ENCODE assay signal across 8 cellular contexts in genomic region chr10:100969175-100970075, GRCh38. TPM values are rescaled to one million over a fixed set of nuclear protein-coding genes. Genes with fewer than 3 reads are reported as not detected.
DNase-seq lines count a peak whose midpoint lies in the region; ATAC-seq, FAIRE-seq and TF ChIP-seq lines count a peak whose summit lies in the region.

Gene SEMA4G (plus strand): TSS chr10:100969504. CDS start chr10:100972913, 3,409 bp downstream.

- H3K27ac ChIP-seq in HCT116 (ENCODE audit: low read depth, low read length), result peak within 1 kb of the TSS; percentile 40; the same call in 1 of the 2 replicates
- H3K27ac ChIP-seq in GM12878 (ENCODE audit: control insufficient read depth, insufficient read depth), result no peak within 1 kb of the TSS
- H3K27ac ChIP-seq in skin epidermis, result peak within 1 kb of the TSS in 13 of 21 experiments; percentile 4 to 60 (median 31)

- no peaks in the 10 kb centered on the region for H3K79me2 ChIP-seq in HCT116 (ENCODE audit: insufficient read depth, low read length)
- H3K79me2 ChIP-seq in GM12878 (ENCODE audit: control insufficient read depth, insufficient read depth, low read length), result no peaks in the 10 kb centered on the region

- SMC1A ChIA-PET in GM12878 (lab: Charles Lee; ENCODE audit: uncharacterized antibody, unreplicated experiment), result no interaction called here

- H3K4me2 ChIP-seq in HCT116 (ENCODE audit: low read length) (peak within 1 kb of the TSS; percentile 98), GM12878 (ENCODE audit: control insufficient read depth, insufficient read depth) (peak within 1 kb of the TSS; percentile 87)

- H3K4me3 ChIP-seq in HCT116 (replicated peaks in 1 of 2; ENCODE audit: low read depth in 1 of 2, low read length in 2 of 2), result peak within 1 kb of the TSS; percentile 66 to 86
- H3K4me3 ChIP-seq in GM12878, result peak within 1 kb of the TSS; percentile 50; the same call in 1 of the 2 replicates
- H3K4me3 ChIP-seq in iPS-18c (ENCODE audit: insufficient read depth, low read depth, low read length), result peak within 1 kb of the TSS; percentile 75
- H3K4me3 ChIP-seq in skin epidermis, result peak within 1 kb of the TSS; percentile 35 to 57 (median 44)

- peaks cover 7 to 32% of the 10 kb centered on the region in 2 experiments; a peak in 3 of 4 replicates for H3K4me1 ChIP-seq in HCT116 (ENCODE audit: control insufficient read depth in 1 of 2, insufficient read depth in 2 of 2, low read length in 2 of 2)
- peaks cover 3% of the 10 kb centered on the region; the same call in 1 of the 2 replicates for H3K4me1 ChIP-seq in GM12878 (ENCODE audit: control insufficient read depth, insufficient read depth, low read length)

- TF ChIP-seq RAD21 in HCT116 (IDR thresholded peaks at IDR 0.05; ENCODE audit: low read depth) (no peak), GM12878 (IDR thresholded peaks at IDR 0.05; ENCODE audit: insufficient read depth, low read depth, low read length) (no peak)

- peaks cover 0 to 5% of the 10 kb centered on the region in 2 experiments; a peak in 2 of 4 replicates for H3K36me3 ChIP-seq in HCT116 (ENCODE audit: control insufficient read depth in 1 of 2, insufficient read depth in 2 of 2, low read length in 2 of 2)
- H3K36me3 ChIP-seq in GM12878 (ENCODE audit: control insufficient read depth in 2 of 2, insufficient read depth in 2 of 2, low read length in 1 of 2), result peaks cover 0 to 2% of the 10 kb centered on the region in 2 experiments; a peak in 3 of 4 replicates

- H2AFZ ChIP-seq in HCT116 (ENCODE audit: low read depth, low read length, poor library complexity, severe bottlenecking) (peak within 1 kb of the TSS; percentile 91), GM12878 (ENCODE audit: control insufficient read depth, low read depth, low read length) (peak within 1 kb of the TSS; percentile 63)

- POLR2A ChIA-PET in HCT116 (lab: Charles Lee), result interaction anchor here (0.6 kb wide), 1 partner anchor 400 kb away, joined by 3 read pairs; no protein-coding TSS in a partner anchor
- POLR2A ChIA-PET in GM12878 (lab: Charles Lee), result interaction anchor here (0.8 to 2.3 kb wide), 2 partner anchors 16 to 27 kb away, joined by 3 to 6 read pairs; no protein-coding TSS in a partner anchor

- CTCF ChIA-PET in HCT116 (lab: Charles Lee), result interaction anchor here (0.6 to 1.7 kb wide), 5 partner anchors 10 to 81 kb away, joined by 3 to 9 read pairs (median 4); no protein-coding TSS in a partner anchor
- CTCF ChIA-PET in GM12878 (lab: Yijun Ruan, JAX), result interaction anchor here (0.6 to 4.6 kb wide), 4 partner anchors 11 to 173 kb away, joined by 3 to 29 read pairs (median 5); no protein-coding TSS in a partner anchor

- in situ Hi-C loops in GM12878 (cut with MboI), result no loop called here

- no peaks in the 10 kb centered on the region for H3K9me3 ChIP-seq in HCT116 (ENCODE audit: control insufficient read depth in 1 of 2, insufficient read depth in 1 of 2, low read depth in 1 of 2, low read length in 2 of 2)
- H3K9me3 ChIP-seq in GM12878 (replicated peaks; ENCODE audit: control insufficient read depth, insufficient read depth, low read length), result no peaks in the 10 kb centered on the region
- H3K9me3 ChIP-seq in iPS-18c (ENCODE audit: control insufficient read depth, insufficient read depth, low read length), result no peaks in the 10 kb centered on the region

- TF ChIP-seq EP300 in GM12878 (IDR thresholded peaks at IDR 0.05; ENCODE audit: borderline replicate concordance in 1 of 2, control insufficient read depth in 1 of 2, low read depth in 2 of 2, low read length in 2 of 2), result no peak

- intact Hi-C loops in HCT116 (cut with micrococcal nuclease) (loop anchor here (1.0 kb wide), 1 partner anchor 44 kb away; no protein-coding TSS in a partner anchor), GM12878 (cut with micrococcal nuclease; ENCODE audit: unreplicated experiment) (loop anchor here (1.0 kb wide), 1 partner anchor 45 kb away; no protein-coding TSS in a partner anchor)

- BruUV-seq in HCT116 (replicated peaks; lab: Mats Ljungman, UMichigan) (no TSS peak), GM12878 (replicated peaks; lab: Mats Ljungman, UMichigan) (no TSS peak)

- H3K9ac ChIP-seq in HCT116 (ENCODE audit: low read length), result peak within 1 kb of the TSS; percentile 75
- H3K9ac ChIP-seq in GM12878 (ENCODE audit: control insufficient read depth, insufficient read depth, low read length), result no peak within 1 kb of the TSS

- 13% methylated on average over 52 of the region's 71 CpGs for WGBS in GM12878 (ENCODE audit: insufficient coverage, insufficient replicate concordance, low lambda C conversion rate, missing lambda C conversion rate)

- FAIRE-seq in GM12878 (lab: Jason Lieb, UNC), result peak; percentile 23

- peak; percentile 33 for DNase-seq in DMS114 treated with DMSO at 0.1 percent for 48 hours (lab: John Stamatoyannopoulos, UW; ENCODE audit: unreplicated experiment)
- DNase-seq in HCT116 (ENCODE audit: low read depth, low spot score), result peak; percentile 21
- DNase-seq in SK-N-DZ (ENCODE audit: low spot score), result peak; percentile 76
- no peak for DNase-seq in GM12878 (ENCODE audit: low read depth, low spot score)
- DNase-seq in cortex of kidney (lab: John Stamatoyannopoulos, UW), result no peak

- RAD21 ChIA-PET in HCT116 (lab: Charles Lee; ENCODE audit: low non-redundant PET in 1 of 2, low total read pairs in 2 of 2, uncharacterized antibody in 2 of 2, unreplicated experiment in 2 of 2), result interaction anchor here in 1 of 2 experiments (0.6 kb wide), 1 partner anchor 14 kb away, joined by 3 read pairs; no protein-coding TSS in a partner anchor
- RAD21 ChIA-PET in GM12878 (lab: Charles Lee; ENCODE audit: unreplicated experiment), result interaction anchor here (0.9 kb wide), 1 partner anchor 45 kb away, joined by 3 read pairs; no protein-coding TSS in a partner anchor

- H3K27me3 ChIP-seq in HCT116 (ENCODE audit: insufficient read depth, low read length), result no peaks in the 10 kb centered on the region
- H3K27me3 ChIP-seq in GM12878 (replicated peaks in 1 of 2; ENCODE audit: control insufficient read depth in 2 of 2, insufficient read depth in 2 of 2, low read length in 1 of 2), result no peaks in the 10 kb centered on the region

- H4K20me1 ChIP-seq in HCT116 (ENCODE audit: insufficient read depth), result no peaks in the 10 kb centered on the region
- no peaks in the 10 kb centered on the region for H4K20me1 ChIP-seq in GM12878 (ENCODE audit: control insufficient read depth, insufficient read depth)

- peak in 2 of 3 experiments; percentile 86 to 92; a peak in 5 of 6 replicates for TF ChIP-seq CTCF in HCT116 (IDR thresholded peaks at IDR 0.05 in 2 of 3, conservative IDR thresholded peaks at IDR 0.05 in 1 of 3; ENCODE audit: borderline replicate concordance in 1 of 3, insufficient read depth in 1 of 3, low read depth in 2 of 3, low read length in 2 of 3)
- peak; percentile 54 to 82 (median 64) for TF ChIP-seq CTCF in GM12878 (IDR thresholded peaks at IDR 0.05 in 2 of 3, conservative IDR thresholded peaks at IDR 0.05 in 1 of 3; ENCODE audit: control insufficient read depth in 2 of 3, extremely low read depth in 1 of 3, insufficient read depth in 1 of 3, low read depth in 3 of 3, low read length in 3 of 3)

- ATAC-seq in HCT116 (peak; percentile 85), GM12878 (peak; percentile 94), HG02981 (IDR thresholded peaks at IDR 0.05; ENCODE audit: unreplicated experiment) (no peak)

- TF ChIP-seq POLR2A in HCT116 (IDR thresholded peaks at IDR 0.05; ENCODE audit: borderline replicate concordance, extremely low read depth, insufficient read depth, insufficient read length) (no peak), GM12878 (IDR thresholded peaks at IDR 0.05; ENCODE audit: low read depth, low read length) (peak; percentile 26; the same call in 1 of the 2 replicates)

- H3K9me2 ChIP-seq in HCT116 (ENCODE audit: insufficient read depth), result no peaks in the 10 kb centered on the region

TF ChIP-seq in HCT116, 20 proteins besides CTCF, POLR2A, EP300 and RAD21:
- TF ChIP-seq FOSL1 (IDR thresholded peaks at IDR 0.05; ENCODE audit: low read depth) (no peak), POLR2AphosphoS5 (IDR thresholded peaks at IDR 0.05; ENCODE audit: low read depth, low read length) (peak; percentile 50), ZFX (IDR thresholded peaks at IDR 0.05) (peak; percentile 64; the same call in 1 of the 2 replicates), MAX (IDR thresholded peaks at IDR 0.05) (peak; percentile 69; the same call in 1 of the 2 replicates)
TF ChIP-seq in HCT116: peak in this region for 3.

TF ChIP-seq in GM12878, 131 proteins besides CTCF, POLR2A, EP300 and RAD21:
- no peak for TF ChIP-seq SUZ12 (IDR thresholded peaks at IDR 0.05; ENCODE audit: unreplicated experiment)
- TF ChIP-seq YY1 (IDR thresholded peaks at IDR 0.05; ENCODE audit: low read depth, low read length), result peak; percentile 40; the same call in 1 of the 2 replicates
- TF ChIP-seq NR2F1 (conservative IDR thresholded peaks at IDR 0.05), result peak; percentile 40; the same call in 1 of the 2 replicates
- peak; percentile 68; the same call in 1 of the 2 replicates for TF ChIP-seq SMC3 (IDR thresholded peaks at IDR 0.05; ENCODE audit: borderline replicate concordance, low read length)
- TF ChIP-seq SP1 (IDR thresholded peaks at IDR 0.05; ENCODE audit: low read depth, low read length), result peak; percentile 9
- no peak for TF ChIP-seq CHD4 (IDR thresholded peaks at IDR 0.05)
- TF ChIP-seq SMARCA5 (IDR thresholded peaks at IDR 0.05), result peak; percentile 71; the same call in 1 of the 2 replicates

RNA-seq across cellular contexts. Expression of gene SEMA4G, which starts in this region (rescaled TPM):
- total RNA-seq in HCT116 (2021; ENCODE audit: unreplicated experiment) (29.4 TPM), GM12878 (2014; rRNA removed) (0.05 TPM in 1 of 2 replicates, not detected in the other), GM12878 (2014; rRNA removed; fragmentation: Illumina TruSeq; extraction: Trizol) (not detected in 2 replicates), GM12878 (2021) (0.19 and 0.23 TPM in 2 replicates)
- 31.8 and 34.3 TPM in 2 replicates for polyA plus RNA-seq in HCT116 (2012)
- 3.3 and 5.0 TPM in 2 replicates for polyA plus RNA-seq in SK-N-DZ (2014; cell fraction: cytosol; rRNA removed)
- 7.0 and 7.7 TPM in 2 replicates for polyA plus RNA-seq in SK-N-DZ (2014; cell fraction: nucleus; rRNA removed)
- 2.6 and 4.3 TPM in 2 replicates for total RNA-seq in GM12878 (2013; cell fraction: nucleolus; rRNA removed)
- polyA plus RNA-seq in GM12878 (2011; ENCODE audit: low read depth), result 6.5 TPM
- polyA plus RNA-seq in GM12878 (2011; rRNA removed) (0.91 and 2.3 TPM in 2 replicates), GM12878 (2014; fragmentation: Illumina TruSeq; extraction: Trizol) (0.25 and 0.62 TPM in 2 replicates), GM12878 (2014; fragmentation: Nextera tagmentation; extraction: Ambion mirVana) (not detected), GM12878 (2014; rRNA removed) (0.09 and 0.22 TPM in 2 replicates), GM12878 (2016; fragmentation: Nextera tagmentation; extraction: Ambion mirVana) (under 1 TPM; 0.63 to 0.88 TPM)
- polyA plus RNA-seq in GM12878 (2011; cell fraction: cytosol; rRNA removed), result 2.0 and 2.7 TPM in 2 replicates
- 4.8 and 8.4 TPM in 2 replicates for polyA plus RNA-seq in GM12878 (2011; cell fraction: nucleus; rRNA removed)
- 2.2 and 2.3 TPM in 2 replicates for polyA plus RNA-seq in GM12878 (2012)
- 2.1 and 2.2 TPM in 2 replicates for polyA minus RNA-seq in GM12878 (2011; rRNA and poly(A)+ RNA removed)
- polyA minus RNA-seq in GM12878 (2011; cell fraction: cytosol; rRNA and poly(A)+ RNA removed), result 0.42 and 0.67 TPM in 2 replicates
- polyA minus RNA-seq in GM12878 (2011; cell fraction: nucleus; rRNA and poly(A)+ RNA removed), result 0.60 and 1.9 TPM in 2 replicates

Comparison
In these comparisons a context has a peak if more than half of its experiments do, and no peak if none do; other contexts are left out.
1. DNase-seq: peak in DMS114 treated with DMSO at 0.1 percent for 48 hours (single experiment), HCT116 (single experiment) and SK-N-DZ (single experiment); none in GM12878 (single experiment) and cortex of kidney (single experiment).
2. Peak in every context shown above with its lines, with median percentiles within 50 percentile points of each other: H3K4me3 ChIP-seq.